In genomic region chr12:48803693-48804092, GRCh38 we compare ENCODE assay signal across 16 cellular contexts. TPM values are rescaled to one million over a fixed set of nuclear protein-coding genes. Genes with fewer than 3 reads are reported as not detected.
DNase-seq lines count a peak whose midpoint lies in the region; ATAC-seq, FAIRE-seq and TF ChIP-seq lines count a peak whose summit lies in the region.
"Had no signal": no experiment of that assay in that cellular context is flagged by ENCODE, and none has a peak within 500 bp of the region (broad histone marks: within the 10 kb centered on the region; RNA-seq: fewer than 3 reads in every experiment).

No MANE protein-coding gene starts in this region.

- no peaks in the 10 kb centered on the region for H3K27me3 Mint-ChIP-seq in activated CD8-positive, alpha-beta T cell treated with anti-CD3 and anti-CD28 coated beads, Interleukin-2, amount 10 ng/mL, durations not matched to agents 7 days and 5 days (ENCODE audit: low read depth)
- H3K27me3 Mint-ChIP-seq: CD4-positive, alpha-beta memory T cell had no signal

- no peak overlapping the region for H3K27ac ChIP-seq in A549
- H3K27ac ChIP-seq in caudate nucleus (ENCODE audit: low read depth, low read length), result no peak overlapping the region
- H3K27ac ChIP-seq: BLaER1, GM23248, HL-60 had no signal

- peak overlapping the region; percentile 27 for H3K27ac Mint-ChIP-seq in activated CD8-positive, alpha-beta T cell treated with anti-CD3 and anti-CD28 coated beads, Interleukin-2, amount 10 ng/mL, durations not matched to agents 7 days and 5 days
- H3K27ac Mint-ChIP-seq: CD14-positive monocyte had no signal

- no peaks in the 10 kb centered on the region for H3K36me3 Mint-ChIP-seq in activated CD8-positive, alpha-beta T cell treated with anti-CD3 and anti-CD28 coated beads, Interleukin-2, amount 10 ng/mL, durations not matched to agents 7 days and 5 days (ENCODE audit: low read depth)
- H3K36me3 Mint-ChIP-seq: CD14-positive monocyte; CD4-positive, alpha-beta memory T cell had no signal

- no peak overlapping the region for H3K4me2 ChIP-seq in A549
- H3K4me2 ChIP-seq: BLaER1 had no signal

- ATAC-seq in A549, result no peak
- peak; percentile 58 for ATAC-seq in activated CD8-positive, alpha-beta T cell treated with anti-CD3 and anti-CD28 coated beads, Interleukin-2, amount 10 ng/mL, durations not matched to agents 7 days and 5 days
- no peak for ATAC-seq in HG03175 (IDR thresholded peaks at IDR 0.05; ENCODE audit: unreplicated experiment)
- ATAC-seq: GM12878 had no signal

- H3K4me3 Mint-ChIP-seq in activated CD8-positive, alpha-beta T cell treated with anti-CD3 and anti-CD28 coated beads, Interleukin-2, amount 10 ng/mL, durations not matched to agents 7 days and 5 days, result no peak overlapping the region
- H3K4me3 Mint-ChIP-seq: CD14-positive monocyte; CD4-positive, alpha-beta memory T cell had no signal

- H3K4me3 ChIP-seq in A549, result no peak overlapping the region
- H3K4me3 ChIP-seq: BLaER1, GM12878, GM23248 had no signal

- TF ChIP-seq POLR2A in A549 (IDR thresholded peaks at IDR 0.05; ENCODE audit: low read length), result no peak

- POLR2A ChIA-PET in A549 (lab: Yijun Ruan, JAX), result no interaction called here
- POLR2A ChIA-PET in activated CD8-positive, alpha-beta T cell treated with anti-CD3 and anti-CD28 coated beads, Interleukin-2, amount 10 ng/mL, durations not matched to agents 7 days and 5 days (lab: Charles Lee), result no interaction called here

- TF ChIP-seq EP300 in A549 (IDR thresholded peaks at IDR 0.05), result no peak

- CTCF ChIA-PET in A549 (lab: Yijun Ruan, JAX), result interaction anchor here (1.2 to 18.3 kb wide), 4 partner anchors 8 to 53 kb away, joined by 3 to 265 read pairs (median 114); partner anchors contain the start of gene CACNB3
- CTCF ChIA-PET in activated CD8-positive, alpha-beta T cell treated with anti-CD3 and anti-CD28 coated beads, Interleukin-2, amount 10 ng/mL, durations not matched to agents 7 days and 5 days (lab: Charles Lee), result interaction anchor here (3.1 kb wide), 1 partner anchor 11 kb away, joined by 16 read pairs; no protein-coding TSS in a partner anchor

- TF ChIP-seq CTCF in A549 (IDR thresholded peaks at IDR 0.05), result no peak

- 47% methylated on average over 1 of the region's 1 CpG for WGBS in A549 (ENCODE audit: missing lambda C conversion rate)

- H3K9me3 Mint-ChIP-seq in activated CD8-positive, alpha-beta T cell treated with anti-CD3 and anti-CD28 coated beads, Interleukin-2, amount 10 ng/mL, durations not matched to agents 7 days and 5 days (ENCODE audit: insufficient read depth), result no peaks in the 10 kb centered on the region
- H3K9me3 Mint-ChIP-seq: CD4-positive, alpha-beta memory T cell had no signal

- DNase-seq in A549 (ENCODE audit: low read depth in 1 of 2, low spot score in 1 of 2) (no peak), NOMO-1 treated with dmso at 0.1 percent for 144 hours (lab: John Stamatoyannopoulos, UW; ENCODE audit: unreplicated experiment) (peak; percentile 20), NCI-H510A treated with DMSO at 0.1 percent for 48 hours (lab: John Stamatoyannopoulos, UW) (no peak), caudate nucleus (lab: John Stamatoyannopoulos, UW) (no peak)
- no peak for DNase-seq in activated CD8-positive, alpha-beta T cell treated with anti-CD3 and anti-CD28 coated beads, Interleukin-2, amount 10 ng/mL, durations not matched to agents 7 days and 5 days
- DNase-seq: CD4-positive, alpha-beta memory T cell; DMS153; DMS79; GM23248; HCEC 1CT had no signal

- FAIRE-seq in A549 (lab: Jason Lieb, UNC), result peak; percentile 43
- peak; percentile 55 for FAIRE-seq in G401.6 (lab: Jason Lieb, UNC)
- FAIRE-seq: GM12878 had no signal

- peaks cover 19% of the 10 kb centered on the region for H3K4me1 Mint-ChIP-seq in activated CD8-positive, alpha-beta T cell treated with anti-CD3 and anti-CD28 coated beads, Interleukin-2, amount 10 ng/mL, durations not matched to agents 7 days and 5 days (ENCODE audit: low read depth)

- H3K4me1 ChIP-seq in A549, result no peaks in the 10 kb centered on the region
- H3K4me1 ChIP-seq: BLaER1 had no signal

- H3K9me3 ChIP-seq in A549, result no peaks in the 10 kb centered on the region
- H3K9me3 ChIP-seq: BLaER1 had no signal

- no peak for TF ChIP-seq RAD21 in A549 (conservative IDR thresholded peaks at IDR 0.05 in 1 of 2, IDR thresholded peaks at IDR 0.05 in 1 of 2)

TF ChIP-seq in A549, 52 proteins besides CTCF, POLR2A, EP300 and RAD21:
- TF ChIP-seq CEBPB (IDR thresholded peaks at IDR 0.05), result no peak
- TF ChIP-seq SREBF2 (IDR thresholded peaks at IDR 0.05), result no peak
- TF ChIP-seq BCL3 (IDR thresholded peaks at IDR 0.05), result no peak
- no peak for TF ChIP-seq PHF8 (IDR thresholded peaks at IDR 0.05; ENCODE audit: borderline replicate concordance, low read depth)
- no peak for TF ChIP-seq FOXS1 (CRISPR knock-in tag; IDR thresholded peaks at IDR 0.05)
- TF ChIP-seq MAZ (IDR thresholded peaks at IDR 0.05; ENCODE audit: borderline replicate concordance, low read depth, low read length), result no peak
- no peak for TF ChIP-seq MAX (IDR thresholded peaks at IDR 0.05)
- no peak for TF ChIP-seq MYC (IDR thresholded peaks at IDR 0.05; ENCODE audit: borderline replicate concordance, low read length)
- TF ChIP-seq KDM1A (IDR thresholded peaks at IDR 0.05; ENCODE audit: low read depth), result no peak
- TF ChIP-seq EHF (CRISPR knock-in tag; IDR thresholded peaks at IDR 0.05), result no peak
- no peak for TF ChIP-seq CBX8 (IDR thresholded peaks at IDR 0.05)
- no peak for TF ChIP-seq ATOH8 (CRISPR knock-in tag; IDR thresholded peaks at IDR 0.05; ENCODE audit: low read depth)
- TF ChIP-seq TFCP2L1 (CRISPR knock-in tag; IDR thresholded peaks at IDR 0.05), result no peak
- TF ChIP-seq HOXA7 (CRISPR knock-in tag; IDR thresholded peaks at IDR 0.05), result no peak
- TF ChIP-seq ZFP36 (IDR thresholded peaks at IDR 0.05; ENCODE audit: borderline replicate concordance, partially characterized antibody), result no peak
- TF ChIP-seq PBX3 (IDR thresholded peaks at IDR 0.05), result no peak
- TF ChIP-seq FOSB (CRISPR knock-in tag; IDR thresholded peaks at IDR 0.05), result no peak
- no peak for TF ChIP-seq TP53 (CRISPR knock-in tag; IDR thresholded peaks at IDR 0.05)
TF ChIP-seq in A549: peak in this region for 0.

RNA-seq across cellular contexts. Expression of gene CACNB3, which starts 14.6 kb away (rescaled TPM):
- 12.9 and 15.4 TPM in 2 replicates for polyA plus RNA-seq in A549 (2011; rRNA removed)
- 15.7 and 22.0 TPM in 2 replicates for polyA plus RNA-seq in A549 (2012; cell fraction: cytosol; rRNA removed)
- 46.7 and 47.9 TPM in 2 replicates for polyA plus RNA-seq in A549 (2012; cell fraction: nucleus; rRNA removed)
- polyA plus RNA-seq in A549 (2017; fragmentation: RNase III; extraction: RNeasy Plus Mini Kit Qiagen cat#74134 plus additional on column Dnase treatment), result 17.2 to 25.8 TPM (median 23.9 TPM) in 3 replicates
- polyA minus RNA-seq in A549 (2011; rRNA and poly(A)+ RNA removed), result 20.3 and 25.5 TPM in 2 replicates
- 10 to 100 TPM; 10.5 to 13.1 TPM for total RNA-seq in activated CD8-positive, alpha-beta T cell treated with anti-CD3 and anti-CD28 coated beads, Interleukin-2, amount 10 ng/mL, durations not matched to agents 7 days and 5 days

RNA-seq across cellular contexts. Expression of gene ADCY6, which starts 14.8 kb away (rescaled TPM):
- polyA plus RNA-seq in A549 (2011; rRNA removed) (16.3 and 20.9 TPM in 2 replicates), A549 (2017; fragmentation: RNase III; extraction: RNeasy Plus Mini Kit Qiagen cat#74134 plus additional on column Dnase treatment) (18.2 to 20.8 TPM (median 19.8 TPM) in 3 replicates)
- 15.4 and 20.4 TPM in 2 replicates for polyA plus RNA-seq in A549 (2012; cell fraction: cytosol; rRNA removed)
- polyA plus RNA-seq in A549 (2012; cell fraction: nucleus; rRNA removed), result 49.3 and 50.2 TPM in 2 replicates
- 27.1 and 33.7 TPM in 2 replicates for polyA minus RNA-seq in A549 (2011; rRNA and poly(A)+ RNA removed)
- under 1 TPM; 0.18 to 0.37 TPM for total RNA-seq in activated CD8-positive, alpha-beta T cell treated with anti-CD3 and anti-CD28 coated beads, Interleukin-2, amount 10 ng/mL, durations not matched to agents 7 days and 5 days
- total RNA-seq: CD4-positive, alpha-beta memory T cell had no signal
- polyA plus RNA-seq: CD4-positive, alpha-beta memory T cell had no signal

RNA-seq across cellular contexts. Expression of gene DDX23, which starts 48.3 kb away (rescaled TPM):
- polyA plus RNA-seq in A549 (2011; rRNA removed) (132 TPM in 2 replicates), A549 (2017; fragmentation: RNase III; extraction: RNeasy Plus Mini Kit Qiagen cat#74134 plus additional on column Dnase treatment) (112 to 119 TPM (median 116 TPM) in 3 replicates)
- polyA plus RNA-seq in A549 (2012; cell fraction: cytosol; rRNA removed), result 96.9 and 97.8 TPM in 2 replicates
- polyA plus RNA-seq in A549 (2012; cell fraction: nucleus; rRNA removed), result 129 and 169 TPM in 2 replicates
- 96.4 and 97.5 TPM in 2 replicates for polyA minus RNA-seq in A549 (2011; rRNA and poly(A)+ RNA removed)
- 100 to 1,000 TPM; 127 to 154 TPM for total RNA-seq in activated CD8-positive, alpha-beta T cell treated with anti-CD3 and anti-CD28 coated beads, Interleukin-2, amount 10 ng/mL, durations not matched to agents 7 days and 5 days
